ENCODE assay signal across 10 cellular contexts in the genomic region with DNA sequence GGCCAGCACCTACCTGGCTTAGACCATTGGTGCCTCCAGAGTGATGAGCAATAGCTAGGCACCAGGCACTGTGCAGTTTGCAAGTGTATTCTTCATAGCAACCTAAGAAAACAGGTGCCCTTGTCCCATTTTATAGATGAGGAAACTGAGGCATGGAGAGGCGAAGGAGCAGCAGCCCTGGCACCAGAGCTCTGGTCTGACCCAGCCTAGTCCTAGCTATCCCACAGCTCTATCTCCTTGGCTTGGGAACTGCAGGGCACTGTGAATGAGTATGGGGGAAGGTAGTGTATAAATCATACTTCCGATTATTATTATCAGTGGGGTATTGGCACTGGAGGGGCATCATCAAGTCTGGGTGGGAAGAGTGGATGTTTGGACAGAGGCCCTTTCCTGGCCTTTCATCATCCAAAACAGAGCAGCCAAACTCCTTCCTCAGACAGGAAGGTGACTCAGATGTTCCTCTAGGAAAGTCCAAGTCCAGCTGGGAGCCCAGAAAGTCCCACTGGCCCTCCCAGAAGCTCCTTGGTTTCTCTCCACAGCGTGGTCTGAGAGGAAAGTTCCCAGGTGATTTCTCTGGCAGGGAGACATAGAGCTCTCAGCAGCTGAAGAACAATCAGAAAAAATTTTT. TPM values are rescaled to one million over a fixed set of nuclear protein-coding genes. Genes with fewer than 3 reads are reported as not detected.
A peak's percentile ranks its signal among the peaks of the same experiment; 100 is the strongest.
DNase-seq lines count a peak whose midpoint lies in the region; ATAC-seq, FAIRE-seq and TF ChIP-seq lines count a peak whose summit lies in the region.
"Had no signal": no experiment of that assay in that cellular context is flagged by ENCODE, and none has a peak within 500 bp of the region (broad histone marks: within the 10 kb centered on the region; RNA-seq: fewer than 3 reads in every experiment).

No MANE protein-coding gene starts in this region.

- H3K9me3 ChIP-seq in hepatocyte (ENCODE audit: low read depth) (no peaks in the 10 kb centered on the region), spleen (no peaks in the 10 kb centered on the region)

- DNase-seq in H54 (ENCODE audit: insufficient read length, low spot score), result peak; percentile 60
- peak; percentile 81 for DNase-seq in astrocyte of the cerebellum (ENCODE audit: low read depth)
- DNase-seq in hepatocyte (ENCODE audit: low spot score), result peak; percentile 37
- peak; percentile 10 for DNase-seq in spleen
- no peak for DNase-seq in effector CD8-positive, alpha-beta T cell (lab: John Stamatoyannopoulos, UW)
- no peak for DNase-seq in nephron progenitor cell
- DNase-seq in germinal center (ENCODE audit: low spot score), result no peak
- DNase-seq: natural killer cell had no signal

- H3K27ac ChIP-seq in hepatocyte, result no peak overlapping the region
- no peak overlapping the region for H3K27ac ChIP-seq in spleen

- H3K4me2 ChIP-seq in hepatocyte, result no peak overlapping the region

- H3K9me2 ChIP-seq in hepatocyte (replicated peaks; ENCODE audit: insufficient read depth), result no peaks in the 10 kb centered on the region

- H3K27me3 ChIP-seq in hepatocyte (no peaks in the 10 kb centered on the region), spleen (replicated peaks in 1 of 7) (peaks cover 0 to 16% (median 0%) of the 10 kb centered on the region in 7 donors)

- no peaks in the 10 kb centered on the region for H3K9me3 Mint-ChIP-seq in nephron progenitor cell
- H3K9me3 Mint-ChIP-seq: natural killer cell had no signal

- 90% methylated on average over 3 of the region's 3 CpGs for WGBS in hepatocyte (ENCODE audit: low lambda C conversion rate, missing lambda C conversion rate)
- 71 to 92% (median 84%) methylated on average over 3 of the region's 3 CpGs for WGBS in spleen, 5 donors

- in situ Hi-C loops in astrocyte of the cerebellum (cut with HindIII; ENCODE audit: low sequenced_read_pairs), result no loop called here

- H3K4me1 ChIP-seq in hepatocyte (ENCODE audit: insufficient read depth) (peaks cover 4% of the 10 kb centered on the region), spleen (peaks cover 0 to 17% (median 6%) of the 10 kb centered on the region in 6 donors)

- H3K4me3 ChIP-seq in astrocyte of the cerebellum (ENCODE audit: low read depth, low read length) (no peak overlapping the region), hepatocyte (no peak overlapping the region), spleen (no peak overlapping the region)

- H3K36me3 ChIP-seq in hepatocyte (replicated peaks; ENCODE audit: insufficient read depth, low read depth) (no peaks in the 10 kb centered on the region), spleen (no peaks in the 10 kb centered on the region)

- H2AFZ ChIP-seq in hepatocyte, result no peak overlapping the region

- no peak for TF ChIP-seq CTCF in astrocyte of the cerebellum (IDR thresholded peaks at IDR 0.05; ENCODE audit: low read depth, low read length, missing control alignments)
- TF ChIP-seq CTCF in hepatocyte (IDR thresholded peaks at IDR 0.05; ENCODE audit: poor library complexity), result no peak
- no peak for TF ChIP-seq CTCF in spleen (IDR thresholded peaks at IDR 0.05 in 8 of 11, conservative IDR thresholded peaks at IDR 0.05 in 3 of 11)
- TF ChIP-seq CTCF in nephron progenitor cell (IDR thresholded peaks at IDR 0.05), result no peak

- ATAC-seq in HG03045 (IDR thresholded peaks at IDR 0.05; ENCODE audit: unreplicated experiment), result no peak
- ATAC-seq: natural killer cell had no signal

- intact Hi-C loops in spleen (cut with DNase I; ENCODE audit: low total_unique reads), result no loop called here

- no peaks in the 10 kb centered on the region for H4K20me1 ChIP-seq in hepatocyte (ENCODE audit: insufficient read depth, poor library complexity, severe bottlenecking)

- no peaks in the 10 kb centered on the region for H3K79me2 ChIP-seq in hepatocyte

- H3K4me3 Mint-ChIP-seq in nephron progenitor cell, result no peak overlapping the region
- H3K4me3 Mint-ChIP-seq: natural killer cell had no signal

- H3K36me3 Mint-ChIP-seq in nephron progenitor cell (ENCODE audit: low read depth), result no peaks in the 10 kb centered on the region
- H3K36me3 Mint-ChIP-seq: natural killer cell had no signal

- H3K27ac Mint-ChIP-seq in nephron progenitor cell, result no peak overlapping the region
- H3K27ac Mint-ChIP-seq: natural killer cell had no signal

- TF ChIP-seq POLR2A in H54 (IDR thresholded peaks at IDR 0.05; ENCODE audit: low read depth, low read length) (no peak), spleen (IDR thresholded peaks at IDR 0.05) (no peak)

- FAIRE-seq in H54 (lab: Jason Lieb, UNC), result peak; percentile 68

- peaks cover 11% of the 10 kb centered on the region for H3K27me3 Mint-ChIP-seq in nephron progenitor cell (ENCODE audit: low read depth, poor library complexity)

- H3K4me1 Mint-ChIP-seq in nephron progenitor cell, result peaks cover 14% of the 10 kb centered on the region

RNA-seq across cellular contexts. Expression of a gene that starts 32.0 kb away (rescaled TPM):
- total RNA-seq in hepatocyte (42.3 and 49.5 TPM in 2 replicates), spleen (10 to 100 TPM in 6 of 7 donors, 1 to 10 TPM in 1; 9.6 to 53.1 (median 29.1) TPM)
- polyA plus RNA-seq in hepatocyte (31.0 and 38.7 TPM in 2 replicates), spleen (10 to 100 TPM in 1 of 3 donors, 1 to 10 TPM in 2; 4.7 to 19.1 (median 7.0) TPM)
- total RNA-seq: natural killer cell had no signal

RNA-seq across cellular contexts. Expression of a gene that starts 42.1 kb away (rescaled TPM):
- total RNA-seq in hepatocyte (0.13 TPM in 1 of 2 replicates, not detected in the other), spleen (1 to 10 TPM in 5 of 7 donors, under 1 TPM in 2; 0.51 to 6.9 (median 1.9) TPM)
- polyA plus RNA-seq in hepatocyte (not detected in 2 replicates), spleen (1 to 10 TPM; 1.0 to 1.9 (median 1.6) TPM)

RNA-seq across cellular contexts. Expression of a gene that starts 55.8 kb away (rescaled TPM):
- total RNA-seq in hepatocyte, result 8.5 and 9.4 TPM in 2 replicates
- 4.6 and 6.6 TPM in 2 replicates for polyA plus RNA-seq in hepatocyte
- 1 to 10 TPM in 5 of 7 donors, under 1 TPM in 2; 0.67 to 7.3 (median 1.6) TPM for total RNA-seq in spleen
- 1 to 10 TPM in 2 of 3 donors, under 1 TPM in 1; 0.39 to 2.4 (median 1.5) TPM for polyA plus RNA-seq in spleen
- total RNA-seq: natural killer cell; T-helper 1 cell treated with Interleukin-12 subunit alpha and Interleukin-12 subunit beta and Interleukin-4 antibody, amounts not matched to agents 30 ng/mL and 1 ng/mL, for 36 hours had no signal

Comparison
In these comparisons a context has a peak if more than half of its experiments do, and no peak if none do; other contexts are left out.
1. DNase-seq: peak in H54 (single experiment), astrocyte of the cerebellum (single experiment), hepatocyte (single experiment) and spleen (single experiment); none in effector CD8-positive, alpha-beta T cell (single experiment), nephron progenitor cell (single experiment) and germinal center (single experiment).